In the genomic region with DNA sequence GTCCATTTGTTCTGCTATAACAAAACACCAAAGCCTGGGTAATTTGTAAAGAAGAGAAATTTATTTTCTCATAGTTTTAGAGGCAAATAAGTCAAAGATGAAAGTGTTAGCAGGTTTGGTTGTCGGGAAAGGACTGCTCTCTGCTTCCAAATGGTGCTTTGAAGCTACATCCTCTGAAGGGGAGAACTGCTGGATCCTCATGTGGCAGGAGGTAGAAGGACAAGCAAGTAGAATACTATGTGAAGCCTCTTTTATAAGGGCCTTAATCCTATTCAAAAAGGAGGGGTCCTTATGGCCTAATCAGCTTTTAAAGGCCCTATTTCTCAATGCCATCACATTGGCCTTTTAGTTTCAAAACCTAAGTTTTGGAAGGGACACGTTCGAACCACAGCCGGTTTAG, we compare ENCODE assay signal across 15 cellular contexts.
DNase-seq lines count a peak whose midpoint lies in the region; ATAC-seq and TF ChIP-seq lines count a peak whose summit lies in the region.
"Had no signal": no experiment of that assay in that cellular context is flagged by ENCODE, and none has a peak within 500 bp of the region (broad histone marks: within the 10 kb centered on the region; RNA-seq: fewer than 3 reads in every experiment).

No MANE protein-coding gene starts in this region.

- H3K56ac ChIP-seq in H9 (ENCODE audit: insufficient read length, low read depth, low read length): no peak overlapping the region
- no peak overlapping the region for H3K56ac ChIP-seq in mesendoderm (ENCODE audit: low read length)

- H4K5ac ChIP-seq in H9 (ENCODE audit: insufficient read length, low read depth, low read length) (no peak overlapping the region), mesendoderm (ENCODE audit: low read length) (no peak overlapping the region)

- H3K9ac ChIP-seq in H9 (ENCODE audit: extremely low read depth, insufficient read length, low read length) (no peak overlapping the region), mesendoderm (ENCODE audit: low read length) (no peak overlapping the region)

- no peak overlapping the region for H4K91ac ChIP-seq in H9 (ENCODE audit: insufficient read length, low read depth, low read length)

- H3K27me3 Mint-ChIP-seq in H9 (ENCODE audit: low read depth): no peaks in the 10 kb centered on the region
- H3K27me3 Mint-ChIP-seq in WTC11 (ENCODE audit: low read depth): no peaks in the 10 kb centered on the region
- H3K27me3 Mint-ChIP-seq: CD4-positive, alpha-beta memory T cell had no signal

- H2BK5ac ChIP-seq in H9 (ENCODE audit: insufficient read length, low read length) (no peak overlapping the region), mesendoderm (ENCODE audit: low read length) (no peak overlapping the region)

- H2BK15ac ChIP-seq in H9 (ENCODE audit: low read depth, low read length): no peak overlapping the region
- H2BK15ac ChIP-seq in mesendoderm (replicated peaks; ENCODE audit: low read depth): no peak overlapping the region

- H3K4me3 Mint-ChIP-seq in H9: no peak overlapping the region
- no peak overlapping the region for H3K4me3 Mint-ChIP-seq in WTC11
- H3K4me3 Mint-ChIP-seq: CD4-positive, alpha-beta memory T cell had no signal

- H3K9me3 Mint-ChIP-seq in H9 (peaks cover 0 to 5% of the 10 kb centered on the region in 2 experiments; a peak in 1 of 5 replicates), WTC11 (no peaks in the 10 kb centered on the region)

- DNase-seq in H9 (no peak), WTC11 (ENCODE audit: low spot score) (no peak), mesendoderm (peak; percentile 31), pons (ENCODE audit: low spot score) (no peak), iPS-NIHi7 (ENCODE audit: extremely low spot score) (no peak)
- DNase-seq: C1 segment of cervical spinal cord; Calu3; CD4-positive, alpha-beta memory T cell; COR-L47; DMS53; DMS79 treated with DMSO at 0.1 percent for 48 hours; GF-D8; GOT3; HCEC 1CT had no signal

- H3K79me2 ChIP-seq in H9 (ENCODE audit: insufficient read depth, low read length): no peaks in the 10 kb centered on the region
- H3K79me2 ChIP-seq in mesendoderm (ENCODE audit: control insufficient read depth, insufficient read depth, low read length): no peaks in the 10 kb centered on the region

- no CpG with 5 or more reads among the region's 4 CpGs for WGBS in H9 (ENCODE audit: extremely low coverage, insufficient read length, low lambda C conversion rate)
- WGBS in mesendoderm (ENCODE audit: extremely low coverage, insufficient coverage, low lambda C conversion rate): no CpG with 5 or more reads among the region's 4 CpGs

- H4K20me1 ChIP-seq in H9 (ENCODE audit: control insufficient read depth, insufficient read depth, insufficient read length): no peaks in the 10 kb centered on the region

- 0 out of 3 replicates have a peak, but pooled peaks have one; percentile 18 for TF ChIP-seq CTCF in H9 (conservative IDR thresholded peaks at IDR 0.05)
- no peak for TF ChIP-seq CTCF in WTC11 (IDR thresholded peaks at IDR 0.05)

- no peaks in the 10 kb centered on the region for H3K9me3 ChIP-seq in H9 (ENCODE audit: control insufficient read depth, low read depth, low read length)

- H2AK5ac ChIP-seq in H9 (ENCODE audit: insufficient read length, low read length) (no peak overlapping the region), mesendoderm (ENCODE audit: low read length) (no peak overlapping the region)

- H3K4ac ChIP-seq in H9 (ENCODE audit: low read depth, low read length) (no peak overlapping the region), mesendoderm (ENCODE audit: low read depth, low read length) (no peak overlapping the region)

- H3K79me1 ChIP-seq in H9 (ENCODE audit: insufficient read depth, low read depth, low read length, poor library complexity, severe bottlenecking) (no peaks in the 10 kb centered on the region), mesendoderm (ENCODE audit: low read length) (no peaks in the 10 kb centered on the region)

- no peak overlapping the region for H3K14ac ChIP-seq in H9 (ENCODE audit: insufficient read depth, low read length)

- H3K4me3 ChIP-seq in mesendoderm (ENCODE audit: low read length): no peak overlapping the region

- H2BK12ac ChIP-seq in H9 (ENCODE audit: insufficient read length, low read depth, low read length): no peak overlapping the region

- POLR2A ChIA-PET in WTC11 (lab: Charles Lee): interaction anchor here (0.6 kb wide), 1 partner anchor 51 kb away, joined by 3 read pairs; no protein-coding TSS in a partner anchor

- H2BK120ac ChIP-seq in H9 (ENCODE audit: low read depth, low read length, poor library complexity, severe bottlenecking) (no peak overlapping the region), mesendoderm (ENCODE audit: low read depth, low read length) (no peak overlapping the region)

- H3K23me2 ChIP-seq in H9 (ENCODE audit: insufficient read length, low read depth, low read length, poor library complexity, severe bottlenecking): no peaks in the 10 kb centered on the region

- no peak overlapping the region for H2BK20ac ChIP-seq in H9 (ENCODE audit: low read depth, low read length, poor library complexity, severe bottlenecking)

- CTCF ChIA-PET in WTC11 (lab: Charles Lee): interaction anchor here (1.5 kb wide), 1 partner anchor 9 kb away, joined by 4 read pairs; no protein-coding TSS in a partner anchor

- no peaks in the 10 kb centered on the region for H3K36me3 ChIP-seq in mesendoderm (ENCODE audit: control insufficient read depth, insufficient read depth, low read length)

- H3K23ac ChIP-seq in H9 (ENCODE audit: insufficient read length, low read depth, low read length): no peak overlapping the region
- no peak overlapping the region for H3K23ac ChIP-seq in mesendoderm (ENCODE audit: low read length)

- no peaks in the 10 kb centered on the region for H3K4me1 ChIP-seq in H9 (ENCODE audit: insufficient read depth, low read length)
- no peaks in the 10 kb centered on the region for H3K4me1 ChIP-seq in mesendoderm (ENCODE audit: control insufficient read depth, low read depth, low read length)

- H3K4me1 Mint-ChIP-seq in H9 (no peaks in the 10 kb centered on the region), WTC11 (no peaks in the 10 kb centered on the region)
- H3K4me1 Mint-ChIP-seq: CD4-positive, alpha-beta memory T cell had no signal

- H3K4me2 ChIP-seq in H9 (ENCODE audit: insufficient read depth, insufficient read length, low read length) (no peak overlapping the region), mesendoderm (ENCODE audit: low read length) (no peak overlapping the region)

- H3K27ac ChIP-seq in H9 (ENCODE audit: insufficient read length, low read depth, low read length) (no peak overlapping the region), mesendoderm (ENCODE audit: low read depth, low read length) (no peak overlapping the region)

- ATAC-seq in WTC11: peak; percentile 81
- ATAC-seq in SK-N-SH treated with all-trans-retinoic acid at 6 μM for 48 hours: no peak

- H2AFZ ChIP-seq in H9 (ENCODE audit: low read length): no peak overlapping the region

- H3T11ph ChIP-seq in H9 (ENCODE audit: low read length): no peak overlapping the region

- H3K27ac Mint-ChIP-seq in H9 (no peak overlapping the region), WTC11 (no peak overlapping the region)
- H3K27ac Mint-ChIP-seq: CD4-positive, alpha-beta memory T cell had no signal

- H3K36me3 Mint-ChIP-seq in H9 (ENCODE audit: insufficient read depth in 1 of 3, low read depth in 3 of 3) (no peaks in the 10 kb centered on the region; a peak in 1 of 7 replicates), WTC11 (no peaks in the 10 kb centered on the region)
- H3K36me3 Mint-ChIP-seq: CD4-positive, alpha-beta memory T cell had no signal

- no peaks in the 10 kb centered on the region for H3K27me3 ChIP-seq in H9 (ENCODE audit: insufficient read depth, low read length)
- H3K27me3 ChIP-seq in mesendoderm (ENCODE audit: insufficient read depth, low read length, poor library complexity): no peaks in the 10 kb centered on the region

- H4K8ac ChIP-seq in H9 (replicated peaks; ENCODE audit: insufficient read length, low read depth, low read length): no peak overlapping the region
- H4K8ac ChIP-seq in mesendoderm (ENCODE audit: low read depth, low read length): no peak overlapping the region

- H3K18ac ChIP-seq in H9 (ENCODE audit: insufficient read length, low read depth, low read length) (no peak overlapping the region), mesendoderm (ENCODE audit: low read length) (no peak overlapping the region)

TF ChIP-seq in SK-N-SH treated with all-trans-retinoic acid at 6 μM for 48 hours, 23 proteins besides CTCF, POLR2A, EP300 and RAD21 (continues in another document):
- TF ChIP-seq, protein P1, sequence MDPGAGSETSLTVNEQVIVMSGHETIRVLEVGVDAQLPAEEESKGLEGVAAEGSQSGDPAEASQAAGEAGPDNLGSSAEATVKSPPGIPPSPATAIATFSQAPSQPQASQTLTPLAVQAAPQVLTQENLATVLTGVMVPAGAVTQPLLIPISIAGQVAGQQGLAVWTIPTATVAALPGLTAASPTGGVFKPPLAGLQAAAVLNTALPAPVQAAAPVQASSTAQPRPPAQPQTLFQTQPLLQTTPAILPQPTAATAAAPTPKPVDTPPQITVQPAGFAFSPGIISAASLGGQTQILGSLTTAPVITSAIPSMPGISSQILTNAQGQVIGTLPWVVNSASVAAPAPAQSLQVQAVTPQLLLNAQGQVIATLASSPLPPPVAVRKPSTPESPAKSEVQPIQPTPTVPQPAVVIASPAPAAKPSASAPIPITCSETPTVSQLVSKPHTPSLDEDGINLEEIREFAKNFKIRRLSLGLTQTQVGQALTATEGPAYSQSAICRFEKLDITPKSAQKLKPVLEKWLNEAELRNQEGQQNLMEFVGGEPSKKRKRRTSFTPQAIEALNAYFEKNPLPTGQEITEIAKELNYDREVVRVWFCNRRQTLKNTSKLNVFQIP (CRISPR knock-in tag; IDR thresholded peaks at IDR 0.05; ENCODE audit: borderline replicate concordance, low read depth): no peak
- TF ChIP-seq SNAI2 (CRISPR knock-in tag; IDR thresholded peaks at IDR 0.05): no peak
